Comparison of ENCODE assay signal across 8 cellular contexts in the genomic region with DNA sequence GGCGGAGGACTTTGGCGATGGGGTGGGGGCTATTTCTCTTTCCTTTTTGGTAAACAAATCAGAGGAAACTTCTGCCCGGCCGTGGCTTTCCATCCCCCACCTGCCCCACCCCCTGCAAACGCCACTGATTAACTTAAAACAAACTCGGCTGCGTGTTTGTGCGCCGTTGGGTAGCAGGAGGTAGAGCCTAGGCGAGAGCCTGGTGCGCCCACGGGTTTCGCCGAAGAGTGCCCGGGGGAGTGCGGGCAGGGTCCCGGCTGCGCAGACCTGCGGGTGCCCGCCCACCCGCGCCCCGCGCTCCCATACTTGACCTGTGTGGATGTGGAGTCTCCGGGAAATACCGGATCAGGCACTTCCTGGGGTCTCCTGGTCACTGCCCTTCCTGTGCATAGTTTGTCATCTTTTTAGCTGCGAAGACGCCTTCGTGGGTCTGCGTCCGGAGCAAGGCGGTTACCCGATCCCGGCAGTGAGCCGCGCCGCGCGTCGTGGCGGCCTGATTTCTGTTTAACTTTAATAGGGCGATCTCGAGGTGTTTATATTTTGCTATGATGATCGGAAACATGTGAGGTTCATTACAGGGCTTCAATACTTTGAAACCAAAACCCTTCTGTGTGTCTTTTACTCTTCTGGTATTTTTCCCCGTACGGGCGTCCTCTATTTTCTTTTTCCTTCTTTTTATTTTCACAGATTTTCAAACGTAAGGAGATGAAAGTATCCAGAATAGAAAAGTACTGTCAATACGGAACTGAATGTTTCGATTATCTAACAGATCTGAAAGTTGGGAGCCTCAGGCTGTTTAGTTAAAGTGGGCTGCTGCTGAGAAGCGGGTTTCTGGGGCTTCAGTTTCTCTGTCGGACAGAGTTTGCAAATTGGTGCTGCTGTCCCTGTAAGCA. TPM values are rescaled to one million over a fixed set of nuclear protein-coding genes. Genes with fewer than 3 reads are reported as not detected.
A peak's percentile ranks its signal among the peaks of the same experiment; 100 is the strongest.
DNase-seq lines count a peak whose midpoint lies in the region; ATAC-seq and TF ChIP-seq lines count a peak whose summit lies in the region.

No MANE protein-coding gene starts in this region.

- intact Hi-C loops in ascending aorta (cut with DNase I) = no loop called here

- no peaks in the 10 kb centered on the region for H3K9me3 ChIP-seq in ascending aorta

- DNase-seq in HuH-7.5 (ENCODE audit: low spot score) = peak; percentile 80
- DNase-seq in ascending aorta (ENCODE audit: low spot score in 2 of 2) = no peak
- peak; percentile 60 for DNase-seq in left kidney (ENCODE audit: low read depth, low spot score)
- DNase-seq in hypothalamus (lab: John Stamatoyannopoulos, UW) = no peak
- no peak for DNase-seq in omental fat pad (ENCODE audit: low spot score)
- no peak for DNase-seq in AG08396 (ENCODE audit: low spot score)

- ATAC-seq in omental fat pad (ENCODE audit: low FRiP score) = no peak
- no peak for ATAC-seq in HG02852 (IDR thresholded peaks at IDR 0.05; ENCODE audit: unreplicated experiment)

- TF ChIP-seq CTCF in ascending aorta (IDR thresholded peaks at IDR 0.05) (no peak), omental fat pad (IDR thresholded peaks at IDR 0.05) (no peak)

- H3K4me3 Mint-ChIP-seq in stimulated activated naive CD8-positive, alpha-beta T cell treated with anti-CD3 and anti-CD28 coated beads, Interleukin-15, Interleukin-2, amounts not matched to agents 100 ng/mL and 50 ng/mL, for 24 hours = peak overlapping the region; percentile 73

- peaks cover 61% of the 10 kb centered on the region for H3K27me3 Mint-ChIP-seq in stimulated activated naive CD8-positive, alpha-beta T cell treated with anti-CD3 and anti-CD28 coated beads, Interleukin-15, Interleukin-2, amounts not matched to agents 100 ng/mL and 50 ng/mL, for 24 hours

- H3K4me1 Mint-ChIP-seq in stimulated activated naive CD8-positive, alpha-beta T cell treated with anti-CD3 and anti-CD28 coated beads, Interleukin-15, Interleukin-2, amounts not matched to agents 100 ng/mL and 50 ng/mL, for 24 hours (ENCODE audit: low read depth) = peaks cover 26% of the 10 kb centered on the region

- H3K4me3 ChIP-seq in ascending aorta = peak overlapping the region; percentile 33 to 35

- no peak overlapping the region for H3K27ac ChIP-seq in ascending aorta

- H3K9me3 Mint-ChIP-seq in stimulated activated naive CD8-positive, alpha-beta T cell treated with anti-CD3 and anti-CD28 coated beads, Interleukin-15, Interleukin-2, amounts not matched to agents 100 ng/mL and 50 ng/mL, for 24 hours = no peaks in the 10 kb centered on the region

- H3K27ac Mint-ChIP-seq in stimulated activated naive CD8-positive, alpha-beta T cell treated with anti-CD3 and anti-CD28 coated beads, Interleukin-15, Interleukin-2, amounts not matched to agents 100 ng/mL and 50 ng/mL, for 24 hours = no peak overlapping the region

- H3K4me1 ChIP-seq in ascending aorta = peaks cover 9 to 11% of the 10 kb centered on the region in 2 donors

- peaks cover 9% of the 10 kb centered on the region for H3K27me3 ChIP-seq in ascending aorta

- H3K36me3 Mint-ChIP-seq in stimulated activated naive CD8-positive, alpha-beta T cell treated with anti-CD3 and anti-CD28 coated beads, Interleukin-15, Interleukin-2, amounts not matched to agents 100 ng/mL and 50 ng/mL, for 24 hours (ENCODE audit: low read depth) = no peaks in the 10 kb centered on the region

- H3K36me3 ChIP-seq in ascending aorta = no peaks in the 10 kb centered on the region

RNA-seq across cellular contexts. Expression of a gene that starts 15.2 kb away (rescaled TPM):
- total RNA-seq in ascending aorta (12.7 TPM), omental fat pad (10 to 100 TPM in 2 of 4 donors, 1 to 10 TPM in 2; 3.7 to 19.1 (median 11.3) TPM)

Comparison
In these comparisons a context has a peak if more than half of its experiments do, and no peak if none do; other contexts are left out.
1. DNase-seq: peak in HuH-7.5 (single experiment) and left kidney (single experiment); none in ascending aorta (0 of 2), hypothalamus (0 of 51), omental fat pad (single experiment) and AG08396 (single experiment).